Comparison of ENCODE assay signal across 10 cellular contexts in the genomic region with DNA sequence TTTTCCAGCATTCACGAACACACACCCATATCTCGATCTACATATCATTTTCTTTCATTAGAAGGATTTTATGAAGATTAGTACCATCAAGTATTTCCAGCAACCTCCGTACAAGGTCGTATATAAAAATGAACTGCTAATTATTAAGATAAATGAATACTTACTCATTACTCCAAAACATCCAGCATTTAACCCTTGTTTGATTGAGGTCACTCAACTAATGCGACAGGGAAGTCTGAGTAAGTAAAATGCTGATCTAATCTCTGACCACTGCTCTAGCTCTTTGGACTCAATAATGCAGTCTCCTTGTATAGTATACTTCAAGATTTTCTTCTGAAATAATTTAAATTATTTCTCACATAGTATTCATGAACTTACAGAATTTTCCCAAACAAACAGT. TPM values are rescaled to one million over a fixed set of nuclear protein-coding genes. Genes with fewer than 3 reads are reported as not detected.
DNase-seq lines count a peak whose midpoint lies in the region; ATAC-seq and TF ChIP-seq lines count a peak whose summit lies in the region.
"Had no signal": no experiment of that assay in that cellular context is flagged by ENCODE, and none has a peak within 500 bp of the region (broad histone marks: within the 10 kb centered on the region; RNA-seq: fewer than 3 reads in every experiment).

No MANE protein-coding gene starts in this region.

- no peaks in the 10 kb centered on the region for H3K27me3 Mint-ChIP-seq in activated T-cell treated with anti-CD3 and anti-CD28 coated beads, Interleukin-2, amount 50 U/mL, for 4 hours (ENCODE audit: low read depth)
- no peaks in the 10 kb centered on the region for H3K27me3 Mint-ChIP-seq in stimulated activated naive CD8-positive, alpha-beta T cell treated with anti-CD3 and anti-CD28 coated beads, Interleukin-15, amount 100 ng/mL, for 72 hours

- no peaks in the 10 kb centered on the region for H3K9me3 ChIP-seq in SK-N-MC (ENCODE audit: low read depth, low read length)
- H3K9me3 ChIP-seq in sigmoid colon, result no peaks in the 10 kb centered on the region
- H3K9me3 ChIP-seq in ovary, result no peaks in the 10 kb centered on the region

- WGBS in sigmoid colon, 2 donors, result 81 to 90% methylated on average over 5 of the region's 5 CpGs
- whole genome bisulfite sequencing in ovary, 3 donors, result 84 to 87% (median 85%) methylated on average over 5 of the region's 5 CpGs

- peaks cover 30% of the 10 kb centered on the region for H3K36me3 ChIP-seq in SK-N-MC (ENCODE audit: insufficient read depth, low read length)
- H3K36me3 ChIP-seq in sigmoid colon, result no peaks in the 10 kb centered on the region
- H3K36me3 ChIP-seq in ovary, result no peaks in the 10 kb centered on the region
- H3K36me3 ChIP-seq: brain microvascular endothelial cell had no signal

- H3K4me1 ChIP-seq in sigmoid colon (peaks cover 0 to 18% (median 12%) of the 10 kb centered on the region in 4 donors), ovary (ENCODE audit: insufficient read depth) (peaks cover 2% of the 10 kb centered on the region)

- intact Hi-C loops in sigmoid colon (cut with DNase I), result loop anchor here (5.0 kb wide), 2 partner anchors 130 to 150 kb away; no protein-coding TSS in a partner anchor
- intact Hi-C loops in sciatic nerve (cut with DNase I), result no loop called here
- intact Hi-C loops in ovary (cut with DNase I), result no loop called here

- TF ChIP-seq CTCF in sigmoid colon (IDR thresholded peaks at IDR 0.05), result no peak
- no peak for TF ChIP-seq CTCF in ovary (IDR thresholded peaks at IDR 0.05)

- TF ChIP-seq POLR2A in sigmoid colon (IDR thresholded peaks at IDR 0.05) (no peak), ovary (IDR thresholded peaks at IDR 0.05) (no peak)

- H3K4me3 ChIP-seq in SK-N-MC (peak overlapping the region; percentile 98), sigmoid colon (no peak overlapping the region), ovary (no peak overlapping the region)

- H3K4me1 Mint-ChIP-seq in activated T-cell treated with anti-CD3 and anti-CD28 coated beads, Interleukin-2, amount 50 U/mL, for 4 hours (ENCODE audit: low read depth), result peaks cover 19% of the 10 kb centered on the region
- peaks cover 22% of the 10 kb centered on the region for H3K4me1 Mint-ChIP-seq in stimulated activated naive CD8-positive, alpha-beta T cell treated with anti-CD3 and anti-CD28 coated beads, Interleukin-15, amount 100 ng/mL, for 72 hours

- no peaks in the 10 kb centered on the region for H3K9me3 Mint-ChIP-seq in activated T-cell treated with anti-CD3 and anti-CD28 coated beads, Interleukin-2, amount 50 U/mL, for 4 hours
- H3K9me3 Mint-ChIP-seq in stimulated activated naive CD8-positive, alpha-beta T cell treated with anti-CD3 and anti-CD28 coated beads, Interleukin-15, amount 100 ng/mL, for 72 hours, result no peaks in the 10 kb centered on the region

- no peak for TF ChIP-seq EP300 in sigmoid colon (IDR thresholded peaks at IDR 0.05)
- no peak for TF ChIP-seq EP300 in ovary (IDR thresholded peaks at IDR 0.05)

- H3K36me3 Mint-ChIP-seq in activated T-cell treated with anti-CD3 and anti-CD28 coated beads, Interleukin-2, amount 50 U/mL, for 4 hours (ENCODE audit: insufficient read depth), result peaks cover 12% of the 10 kb centered on the region

- ATAC-seq in activated T-cell treated with anti-CD3 and anti-CD28 coated beads, Interleukin-2, amount 50 U/mL, for 4 hours, result no peak
- ATAC-seq in stimulated activated naive CD8-positive, alpha-beta T cell treated with anti-CD3 and anti-CD28 coated beads, Interleukin-15, amount 100 ng/mL, for 72 hours, result no peak
- no peak for ATAC-seq in sciatic nerve

- H3K27me3 ChIP-seq in sigmoid colon, result no peaks in the 10 kb centered on the region
- no peaks in the 10 kb centered on the region for H3K27me3 ChIP-seq in ovary
- H3K27me3 ChIP-seq: brain microvascular endothelial cell had no signal

- no peak for DNase-seq in activated T-cell treated with anti-CD3 and anti-CD28 coated beads, Interleukin-2, amount 50 U/mL, for 4 hours
- DNase-seq in activated T-cell treated with anti-CD3 and anti-CD28 coated beads for 4 hours (no peak), SK-N-MC (ENCODE audit: low read depth, low spot score) (no peak), epithelial cell of prostate (ENCODE audit: low read depth, low spot score) (no peak), sigmoid colon (no peak), sciatic nerve (ENCODE audit: low spot score) (no peak), ovary (no peak)
- no peak for DNase-seq in stimulated activated naive CD8-positive, alpha-beta T cell treated with anti-CD3 and anti-CD28 coated beads, Interleukin-15, amount 100 ng/mL, for 72 hours
- DNase-seq: brain microvascular endothelial cell, head of caudate nucleus had no signal

- H3K27ac Mint-ChIP-seq in stimulated activated naive CD8-positive, alpha-beta T cell treated with anti-CD3 and anti-CD28 coated beads, Interleukin-15, amount 100 ng/mL, for 72 hours, result peak overlapping the region; percentile 57 to 96

- H3K27ac ChIP-seq in SK-N-MC, result no peak overlapping the region; the same call in 1 of the 2 replicates
- H3K27ac ChIP-seq in epithelial cell of prostate, result peak overlapping the region; percentile 85
- H3K27ac ChIP-seq in sigmoid colon, result no peak overlapping the region
- no peak overlapping the region for H3K27ac ChIP-seq in ovary
- H3K27ac ChIP-seq: brain microvascular endothelial cell had no signal

- H3K4me3 Mint-ChIP-seq in activated T-cell treated with anti-CD3 and anti-CD28 coated beads, Interleukin-2, amount 50 U/mL, for 4 hours, result peak overlapping the region; percentile 92
- H3K4me3 Mint-ChIP-seq in stimulated activated naive CD8-positive, alpha-beta T cell treated with anti-CD3 and anti-CD28 coated beads, Interleukin-15, amount 100 ng/mL, for 72 hours, result peak overlapping the region; percentile 95 to 99

- H3K9ac ChIP-seq in SK-N-MC (ENCODE audit: insufficient read length), result peak overlapping the region; percentile 16

RNA-seq across cellular contexts. Expression of a gene that starts 2.0 kb away (rescaled TPM):
- 10 to 100 TPM in 2 of 3 donors, 1 to 10 TPM in 1; 9.5 to 12.9 (median 11.1) TPM for total RNA-seq in activated T-cell treated with anti-CD3 and anti-CD28 coated beads, Interleukin-2, amount 50 U/mL, for 4 hours
- total RNA-seq in sigmoid colon (10 to 100 TPM in 2 of 4 donors, 1 to 10 TPM in 2; 7.2 to 11.7 (median 9.0) TPM), sciatic nerve (15.4 TPM), ovary (10 to 100 TPM in 3 of 7 donors, 1 to 10 TPM in 4; 4.8 to 14.3 (median 9.5) TPM)
- polyA plus RNA-seq in sigmoid colon (10 to 100 TPM; 23.4 to 72.8 (median 37.2) TPM), ovary (10 to 100 TPM; 11.2 to 12.8 TPM)

RNA-seq across cellular contexts. Expression of a gene that starts 38.0 kb away (rescaled TPM):
- total RNA-seq in activated T-cell treated with anti-CD3 and anti-CD28 coated beads, Interleukin-2, amount 50 U/mL, for 4 hours, result 10 to 100 TPM; 12.3 to 16.8 (median 16.0) TPM
- total RNA-seq in sigmoid colon (10 to 100 TPM; 31.9 to 45.7 (median 38.7) TPM), sciatic nerve (50.4 TPM), ovary (10 to 100 TPM; 30.9 to 54.8 (median 44.9) TPM)
- polyA plus RNA-seq in sigmoid colon (1 to 10 TPM; 4.2 to 6.1 (median 4.6) TPM), ovary (10 to 100 TPM; 10.3 to 13.4 TPM)
